ENCODE assay signal across 17 cellular contexts in genomic region chr3:117010316-117010715, GRCh38.
DNase-seq lines count a peak whose midpoint lies in the region; ATAC-seq lines count a peak whose summit lies in the region.
"Had no signal": no experiment of that assay in that cellular context is flagged by ENCODE, and none has a peak within 500 bp of the region (broad histone marks: within the 10 kb centered on the region; RNA-seq: fewer than 3 reads in every experiment).

No MANE protein-coding gene starts in this region.

- H3K27ac Mint-ChIP-seq in effector memory CD8-positive, alpha-beta T cell = no peak overlapping the region
- H3K27ac Mint-ChIP-seq: CD4-positive, CD25-positive, alpha-beta regulatory T cell; CD8-positive, alpha-beta T cell had no signal

- ATAC-seq in effector memory CD8-positive, alpha-beta T cell (replicated peaks) = no peak
- no peak for ATAC-seq in GM18909 (IDR thresholded peaks at IDR 0.05; ENCODE audit: poor library complexity, unreplicated experiment)
- ATAC-seq: CD8-positive, alpha-beta T cell had no signal

- H3K4me1 Mint-ChIP-seq in effector memory CD8-positive, alpha-beta T cell (ENCODE audit: low read depth in 2 of 2) = no peaks in the 10 kb centered on the region
- H3K4me1 Mint-ChIP-seq: CD4-positive, CD25-positive, alpha-beta regulatory T cell had no signal

- H3K27me3 Mint-ChIP-seq in effector memory CD8-positive, alpha-beta T cell = no peaks in the 10 kb centered on the region
- H3K27me3 Mint-ChIP-seq: CD4-positive, CD25-positive, alpha-beta regulatory T cell had no signal

- peaks cover 14 to 46% (median 33%) of the 10 kb centered on the region in 10 experiments for H3K4me1 ChIP-seq in BLaER1 treated with 17β-estradiol and CSF1 and Interleukin-3, amounts not matched to agents 10 nM and 100 nM

- no peaks in the 10 kb centered on the region for H3K9me3 ChIP-seq in BLaER1 treated with 17β-estradiol and CSF1 and Interleukin-3, amounts not matched to agents 10 nM and 100 nM (replicated peaks in 1 of 11)

- H3K9ac ChIP-seq in BLaER1 treated with 17β-estradiol and CSF1 and Interleukin-3, amounts not matched to agents 10 nM and 100 nM = no peak overlapping the region

- peak overlapping the region in 7 of 11 experiments; percentile 29 to 77 (median 74); a peak in 12 of 22 replicates for H3K4me2 ChIP-seq in BLaER1 treated with 17β-estradiol and CSF1 and Interleukin-3, amounts not matched to agents 10 nM and 100 nM

- H3K4me3 Mint-ChIP-seq in effector memory CD8-positive, alpha-beta T cell = no peak overlapping the region
- H3K4me3 Mint-ChIP-seq: CD4-positive, CD25-positive, alpha-beta regulatory T cell; CD8-positive, alpha-beta T cell had no signal

- DNase-seq in SK-MEL-5 (ENCODE audit: low read depth, low spot score) (peak; percentile 4), foreskin melanocyte (peak; percentile 61), AML-193 (lab: John Stamatoyannopoulos, UW) (no peak)
- no peak for DNase-seq in effector memory CD8-positive, alpha-beta T cell
- no peak for DNase-seq in activated CD8-positive, alpha-beta memory T cell treated with anti-CD3 and anti-CD28 coated beads for 24 hours
- DNase-seq: CD4-positive, CD25-positive, alpha-beta regulatory T cell; CD8-positive, alpha-beta T cell; DMS 273 treated with DMSO at 0.1 percent for 48 hours; DMS79; EL; GDM1; GOT3; H7; HCEC 1CT had no signal

- no peaks in the 10 kb centered on the region for H3K36me3 ChIP-seq in BLaER1 treated with 17β-estradiol and CSF1 and Interleukin-3, amounts not matched to agents 10 nM and 100 nM

- peak overlapping the region in 3 of 11 experiments; percentile 69 to 83 (median 72); a peak in 3 of 22 replicates for H3K27ac ChIP-seq in BLaER1 treated with 17β-estradiol and CSF1 and Interleukin-3, amounts not matched to agents 10 nM and 100 nM
- H3K27ac ChIP-seq: C4-2B had no signal

- in situ Hi-C loops in SK-MEL-5 (cut with HindIII; ENCODE audit: low pct_unique_long_range_greater_than_20kb, low sequenced_read_pairs) = no loop called here

- H3K27me3 ChIP-seq in BLaER1 treated with 17β-estradiol and CSF1 and Interleukin-3, amounts not matched to agents 10 nM and 100 nM = no peaks in the 10 kb centered on the region

- H3K4me3 ChIP-seq in BLaER1 treated with 17β-estradiol and CSF1 and Interleukin-3, amounts not matched to agents 10 nM and 100 nM = no peak overlapping the region

- H4K20me1 ChIP-seq in BLaER1 treated with 17β-estradiol and CSF1 and Interleukin-3, amounts not matched to agents 10 nM and 100 nM = no peaks in the 10 kb centered on the region

- peaks cover 0 to 5% of the 10 kb centered on the region in 2 donors for H3K9me3 Mint-ChIP-seq in effector memory CD8-positive, alpha-beta T cell
- H3K9me3 Mint-ChIP-seq: CD8-positive, alpha-beta T cell had no signal

- no peaks in the 10 kb centered on the region for H3K36me3 Mint-ChIP-seq in effector memory CD8-positive, alpha-beta T cell (ENCODE audit: insufficient read depth)
- H3K36me3 Mint-ChIP-seq: CD4-positive, CD25-positive, alpha-beta regulatory T cell; CD8-positive, alpha-beta T cell had no signal

Comparison
In these comparisons a context has a peak if more than half of its experiments do, and no peak if none do; other contexts are left out.
1. DNase-seq: peak in SK-MEL-5 (single experiment) and foreskin melanocyte (single experiment); none in AML-193 (0 of 2), effector memory CD8-positive, alpha-beta T cell (0 of 3) and activated CD8-positive, alpha-beta memory T cell treated with anti-CD3 and anti-CD28 coated beads for 24 hours (single experiment).